Comparison of ENCODE assay signal across 20 cellular contexts in the genomic region with DNA sequence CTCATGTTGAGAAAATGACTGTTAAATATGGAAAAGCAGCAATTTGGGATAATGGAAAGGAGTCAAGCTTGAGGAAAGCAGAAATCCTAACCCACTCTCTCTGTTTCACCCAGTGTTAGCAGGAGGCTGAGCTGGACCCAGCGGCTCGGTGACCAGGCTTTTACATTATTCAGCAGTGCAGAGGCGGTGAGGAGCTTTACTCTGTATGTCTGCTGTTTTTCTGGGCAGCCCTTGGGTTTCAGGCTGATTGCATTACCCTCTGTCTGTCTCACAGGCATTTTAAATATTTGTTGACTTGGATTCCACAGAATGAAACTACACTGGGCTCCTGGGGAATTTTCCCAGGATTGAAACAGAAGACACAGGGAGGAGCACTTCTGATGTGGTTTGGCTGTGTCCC.
A peak's percentile ranks its signal among the peaks of the same experiment; 100 is the strongest.
DNase-seq lines count a peak whose midpoint lies in the region; ATAC-seq, FAIRE-seq and TF ChIP-seq lines count a peak whose summit lies in the region.
"Had no signal": no experiment of that assay in that cellular context is flagged by ENCODE, and none has a peak within 500 bp of the region (broad histone marks: within the 10 kb centered on the region; RNA-seq: fewer than 3 reads in every experiment).

No MANE protein-coding gene starts in this region.

- H3K36me3 ChIP-seq in astrocyte (ENCODE audit: insufficient read depth, low read length), result no peaks in the 10 kb centered on the region
- H3K36me3 ChIP-seq: BE2C had no signal

- H3K27ac Mint-ChIP-seq in astrocyte (ENCODE audit: unreplicated experiment) (peak overlapping the region; percentile 87), WTC11 (no peak overlapping the region)
- H3K27ac Mint-ChIP-seq: CD4-positive, alpha-beta memory T cell had no signal

- no peak overlapping the region for H3K4me3 ChIP-seq in astrocyte (ENCODE audit: insufficient read depth, low read depth, low read length)
- no peak overlapping the region for H3K4me3 ChIP-seq in choroid plexus epithelial cell (ENCODE audit: low read depth, low read length)
- H3K4me3 ChIP-seq: A549, GM23248 had no signal

- H3K4me3 Mint-ChIP-seq in astrocyte (ENCODE audit: unreplicated experiment) (no peak overlapping the region), WTC11 (no peak overlapping the region)
- H3K4me3 Mint-ChIP-seq: CD4-positive, alpha-beta memory T cell had no signal

- no peaks in the 10 kb centered on the region for H3K36me3 Mint-ChIP-seq in astrocyte (ENCODE audit: low read depth, unreplicated experiment)
- no peaks in the 10 kb centered on the region; the same call in 1 of the 2 replicates for H3K36me3 Mint-ChIP-seq in WTC11
- H3K36me3 Mint-ChIP-seq: CD4-positive, alpha-beta memory T cell had no signal

- ATAC-seq in omental fat pad (ENCODE audit: low FRiP score) (peak; percentile 83), GM21423 (IDR thresholded peaks at IDR 0.05; ENCODE audit: unreplicated experiment) (no peak), WTC11 (no peak)
- ATAC-seq: A549, HCT116 had no signal

- H3K4me2 ChIP-seq in astrocyte (ENCODE audit: low read length), result no peak overlapping the region
- H3K4me2 ChIP-seq: A549 had no signal

- no peaks in the 10 kb centered on the region for H4K20me1 ChIP-seq in astrocyte (ENCODE audit: insufficient read depth, low read length)

- H3K9me3 Mint-ChIP-seq in astrocyte (ENCODE audit: unreplicated experiment), result no peaks in the 10 kb centered on the region
- H3K9me3 Mint-ChIP-seq in WTC11, result peaks cover 16% of the 10 kb centered on the region

- no peak for FAIRE-seq in astrocyte (lab: Jason Lieb, UNC)
- FAIRE-seq: A549, GM12892, GM19239, H54 had no signal

- TF ChIP-seq CTCF in astrocyte (IDR thresholded peaks at IDR 0.05; ENCODE audit: insufficient read depth, low read depth, low read length) (no peak), choroid plexus epithelial cell (conservative IDR thresholded peaks at IDR 0.05; ENCODE audit: low read depth, low read length) (no peak), omental fat pad (IDR thresholded peaks at IDR 0.05) (no peak), WTC11 (IDR thresholded peaks at IDR 0.05) (no peak)

- H3K4me1 ChIP-seq in astrocyte (ENCODE audit: insufficient read depth, low read length), result no peaks in the 10 kb centered on the region
- H3K4me1 ChIP-seq: A549, BE2C had no signal

- no peaks in the 10 kb centered on the region for H3K79me2 ChIP-seq in astrocyte (ENCODE audit: insufficient read depth, low read length)

- H3K9me3 ChIP-seq in astrocyte (ENCODE audit: insufficient read depth, low read depth, low read length), result no peaks in the 10 kb centered on the region
- H3K9me3 ChIP-seq: A549, BE2C had no signal

- no peaks in the 10 kb centered on the region for H3K27me3 ChIP-seq in astrocyte (ENCODE audit: insufficient read depth, low read length)
- H3K27me3 ChIP-seq: BE2C had no signal

- H3K4me1 Mint-ChIP-seq in astrocyte (ENCODE audit: low read depth, unreplicated experiment), result peaks cover 3% of the 10 kb centered on the region
- H3K4me1 Mint-ChIP-seq in WTC11, result no peaks in the 10 kb centered on the region

- H3K27me3 Mint-ChIP-seq in astrocyte (ENCODE audit: low read depth, unreplicated experiment) (peaks cover 12% of the 10 kb centered on the region), WTC11 (ENCODE audit: low read depth) (no peaks in the 10 kb centered on the region)

- H3K27ac ChIP-seq in astrocyte (ENCODE audit: low read depth, low read length), result no peak overlapping the region
- H3K27ac ChIP-seq: A549, C4-2B, GM23248 had no signal

- POLR2A ChIA-PET in WTC11 (lab: Charles Lee), result no interaction called here

- CTCF ChIA-PET in WTC11 (lab: Charles Lee), result interaction anchor here (0.7 kb wide), 1 partner anchor 40 kb away, joined by 3 read pairs; no protein-coding TSS in a partner anchor

- no peak overlapping the region for H3K9ac ChIP-seq in astrocyte (ENCODE audit: low read length)
- H3K9ac ChIP-seq: GM23248 had no signal

- DNase-seq in Daoy (ENCODE audit: low read depth) (peak; percentile 52), astrocyte (ENCODE audit: low read depth) (peak; percentile 3), choroid plexus epithelial cell (ENCODE audit: low read depth) (peak; percentile 31), omental fat pad (ENCODE audit: low spot score) (no peak), RPMI8226 (no peak), WTC11 (ENCODE audit: low spot score) (no peak)
- DNase-seq: BE2C; CD4-positive, alpha-beta memory T cell; DMS79; EL; GDM1; GM23248; IMR-90 had no signal

- H2AFZ ChIP-seq in astrocyte (ENCODE audit: low read depth, low read length), result no peak overlapping the region
- H2AFZ ChIP-seq: GM23248 had no signal

TF ChIP-seq in WTC11, 78 proteins besides CTCF, POLR2A, EP300 and RAD21 (continues in another document):
- no peak for TF ChIP-seq JAZF1 (CRISPR knock-in tag; IDR thresholded peaks at IDR 0.05)
- TF ChIP-seq USF2 (CRISPR knock-in tag; IDR thresholded peaks at IDR 0.05), result no peak
- TF ChIP-seq GABPB1 (CRISPR knock-in tag; IDR thresholded peaks at IDR 0.05), result no peak
- TF ChIP-seq, protein P1, sequence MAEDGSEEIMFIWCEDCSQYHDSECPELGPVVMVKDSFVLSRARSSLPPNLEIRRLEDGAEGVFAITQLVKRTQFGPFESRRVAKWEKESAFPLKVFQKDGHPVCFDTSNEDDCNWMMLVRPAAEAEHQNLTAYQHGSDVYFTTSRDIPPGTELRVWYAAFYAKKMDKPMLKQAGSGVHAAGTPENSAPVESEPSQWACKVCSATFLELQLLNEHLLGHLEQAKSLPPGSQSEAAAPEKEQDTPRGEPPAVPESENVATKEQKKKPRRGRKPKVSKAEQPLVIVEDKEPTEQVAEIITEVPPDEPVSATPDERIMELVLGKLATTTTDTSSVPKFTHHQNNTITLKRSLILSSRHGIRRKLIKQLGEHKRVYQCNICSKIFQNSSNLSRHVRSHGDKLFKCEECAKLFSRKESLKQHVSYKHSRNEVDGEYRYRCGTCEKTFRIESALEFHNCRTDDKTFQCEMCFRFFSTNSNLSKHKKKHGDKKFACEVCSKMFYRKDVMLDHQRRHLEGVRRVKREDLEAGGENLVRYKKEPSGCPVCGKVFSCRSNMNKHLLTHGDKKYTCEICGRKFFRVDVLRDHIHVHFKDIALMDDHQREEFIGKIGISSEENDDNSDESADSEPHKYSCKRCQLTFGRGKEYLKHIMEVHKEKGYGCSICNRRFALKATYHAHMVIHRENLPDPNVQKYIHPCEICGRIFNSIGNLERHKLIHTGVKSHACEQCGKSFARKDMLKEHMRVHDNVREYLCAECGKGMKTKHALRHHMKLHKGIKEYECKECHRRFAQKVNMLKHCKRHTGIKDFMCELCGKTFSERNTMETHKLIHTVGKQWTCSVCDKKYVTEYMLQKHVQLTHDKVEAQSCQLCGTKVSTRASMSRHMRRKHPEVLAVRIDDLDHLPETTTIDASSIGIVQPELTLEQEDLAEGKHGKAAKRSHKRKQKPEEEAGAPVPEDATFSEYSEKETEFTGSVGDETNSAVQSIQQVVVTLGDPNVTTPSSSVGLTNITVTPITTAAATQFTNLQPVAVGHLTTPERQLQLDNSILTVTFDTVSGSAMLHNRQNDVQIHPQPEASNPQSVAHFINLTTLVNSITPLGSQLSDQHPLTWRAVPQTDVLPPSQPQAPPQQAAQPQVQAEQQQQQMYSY (CRISPR knock-in tag; IDR thresholded peaks at IDR 0.05), result no peak
- TF ChIP-seq, protein P2, sequence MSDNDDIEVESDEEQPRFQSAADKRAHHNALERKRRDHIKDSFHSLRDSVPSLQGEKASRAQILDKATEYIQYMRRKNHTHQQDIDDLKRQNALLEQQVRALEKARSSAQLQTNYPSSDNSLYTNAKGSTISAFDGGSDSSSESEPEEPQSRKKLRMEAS (CRISPR knock-in tag; IDR thresholded peaks at IDR 0.05), result no peak
- TF ChIP-seq ZNF671 (CRISPR knock-in tag; IDR thresholded peaks at IDR 0.05), result no peak
- TF ChIP-seq, protein P3, sequence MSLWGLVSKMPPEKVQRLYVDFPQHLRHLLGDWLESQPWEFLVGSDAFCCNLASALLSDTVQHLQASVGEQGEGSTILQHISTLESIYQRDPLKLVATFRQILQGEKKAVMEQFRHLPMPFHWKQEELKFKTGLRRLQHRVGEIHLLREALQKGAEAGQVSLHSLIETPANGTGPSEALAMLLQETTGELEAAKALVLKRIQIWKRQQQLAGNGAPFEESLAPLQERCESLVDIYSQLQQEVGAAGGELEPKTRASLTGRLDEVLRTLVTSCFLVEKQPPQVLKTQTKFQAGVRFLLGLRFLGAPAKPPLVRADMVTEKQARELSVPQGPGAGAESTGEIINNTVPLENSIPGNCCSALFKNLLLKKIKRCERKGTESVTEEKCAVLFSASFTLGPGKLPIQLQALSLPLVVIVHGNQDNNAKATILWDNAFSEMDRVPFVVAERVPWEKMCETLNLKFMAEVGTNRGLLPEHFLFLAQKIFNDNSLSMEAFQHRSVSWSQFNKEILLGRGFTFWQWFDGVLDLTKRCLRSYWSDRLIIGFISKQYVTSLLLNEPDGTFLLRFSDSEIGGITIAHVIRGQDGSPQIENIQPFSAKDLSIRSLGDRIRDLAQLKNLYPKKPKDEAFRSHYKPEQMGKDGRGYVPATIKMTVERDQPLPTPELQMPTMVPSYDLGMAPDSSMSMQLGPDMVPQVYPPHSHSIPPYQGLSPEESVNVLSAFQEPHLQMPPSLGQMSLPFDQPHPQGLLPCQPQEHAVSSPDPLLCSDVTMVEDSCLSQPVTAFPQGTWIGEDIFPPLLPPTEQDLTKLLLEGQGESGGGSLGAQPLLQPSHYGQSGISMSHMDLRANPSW (CRISPR knock-in tag; conservative IDR thresholded peaks at IDR 0.05; ENCODE audit: low read depth), result no peak
- no peak for TF ChIP-seq ZBTB21 (CRISPR knock-in tag; IDR thresholded peaks at IDR 0.05; ENCODE audit: borderline replicate concordance)
- no peak for TF ChIP-seq CBFB (CRISPR knock-in tag; IDR thresholded peaks at IDR 0.05; ENCODE audit: low read depth)
- TF ChIP-seq NR1H2 (CRISPR knock-in tag; IDR thresholded peaks at IDR 0.05), result no peak
- TF ChIP-seq CREM (CRISPR knock-in tag; IDR thresholded peaks at IDR 0.05), result no peak
- no peak for TF ChIP-seq CREB1 (CRISPR knock-in tag; IDR thresholded peaks at IDR 0.05)
- TF ChIP-seq MYBL2 (CRISPR knock-in tag; IDR thresholded peaks at IDR 0.05), result no peak
- TF ChIP-seq, protein P4, sequence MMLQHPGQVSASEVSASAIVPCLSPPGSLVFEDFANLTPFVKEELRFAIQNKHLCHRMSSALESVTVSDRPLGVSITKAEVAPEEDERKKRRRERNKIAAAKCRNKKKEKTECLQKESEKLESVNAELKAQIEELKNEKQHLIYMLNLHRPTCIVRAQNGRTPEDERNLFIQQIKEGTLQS (CRISPR knock-in tag; conservative IDR thresholded peaks at IDR 0.05), result no peak

Comparison
In these comparisons a context has a peak if more than half of its experiments do, and no peak if none do; other contexts are left out.
1. DNase-seq: peak in Daoy (single experiment), astrocyte (single experiment) and choroid plexus epithelial cell (single experiment); none in omental fat pad (single experiment), RPMI8226 (single experiment) and WTC11 (single experiment).